8 cellular contexts compared by ENCODE assay signal in the genomic region with DNA sequence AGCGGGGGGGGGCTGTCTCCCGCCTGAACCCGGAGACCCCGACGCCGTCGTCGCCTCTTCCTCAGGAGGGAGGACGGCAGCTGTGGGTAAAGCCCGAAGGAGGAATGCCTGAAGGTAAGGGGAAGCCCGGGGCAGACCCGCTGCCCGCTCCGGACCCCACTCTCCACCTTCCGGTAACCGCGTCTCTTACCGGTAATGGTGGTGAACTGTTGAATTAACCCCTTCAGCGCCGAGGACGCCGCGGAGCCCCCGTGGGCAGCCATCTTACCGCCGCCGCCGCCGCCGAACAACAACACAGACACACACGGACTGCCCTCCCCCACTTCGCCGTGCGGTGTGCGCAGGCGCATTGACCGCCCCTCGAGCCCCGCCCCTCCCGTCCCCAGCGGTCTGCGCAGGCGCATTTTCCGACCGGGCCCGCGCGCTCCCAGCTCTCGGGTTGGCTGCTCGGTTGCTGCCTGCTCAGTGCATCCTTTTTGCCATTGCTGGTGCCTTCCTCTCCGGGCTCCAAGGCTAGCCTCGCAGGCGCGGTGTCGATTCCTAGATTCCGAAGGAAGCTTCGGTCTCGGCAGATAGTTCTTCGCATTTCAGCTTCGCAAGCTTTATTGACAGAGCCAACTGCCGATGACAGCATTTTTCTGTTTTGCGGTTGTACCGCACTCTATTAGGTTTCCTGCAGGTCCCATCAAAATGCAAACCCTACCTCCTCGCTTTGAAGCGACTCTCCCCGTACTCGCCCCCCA. TPM values are rescaled to one million over a fixed set of nuclear protein-coding genes. Genes with fewer than 3 reads are reported as not detected.
DNase-seq lines count a peak whose midpoint lies in the region; ATAC-seq, FAIRE-seq and TF ChIP-seq lines count a peak whose summit lies in the region.

A gene with protein sequence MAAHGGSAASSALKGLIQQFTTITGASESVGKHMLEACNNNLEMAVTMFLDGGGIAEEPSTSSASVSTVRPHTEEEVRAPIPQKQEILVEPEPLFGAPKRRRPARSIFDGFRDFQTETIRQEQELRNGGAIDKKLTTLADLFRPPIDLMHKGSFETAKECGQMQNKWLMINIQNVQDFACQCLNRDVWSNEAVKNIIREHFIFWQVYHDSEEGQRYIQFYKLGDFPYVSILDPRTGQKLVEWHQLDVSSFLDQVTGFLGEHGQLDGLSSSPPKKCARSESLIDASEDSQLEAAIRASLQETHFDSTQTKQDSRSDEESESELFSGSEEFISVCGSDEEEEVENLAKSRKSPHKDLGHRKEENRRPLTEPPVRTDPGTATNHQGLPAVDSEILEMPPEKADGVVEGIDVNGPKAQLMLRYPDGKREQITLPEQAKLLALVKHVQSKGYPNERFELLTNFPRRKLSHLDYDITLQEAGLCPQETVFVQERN (minus strand): TSS at position 291 of the 743 bp plus-strand sequence. CDS start 28 bp downstream, at position 263.

- peaks cover 10% of the 10 kb centered on the region for H3K36me3 Mint-ChIP-seq in T-helper 2 cell treated with Interferon-gamma antibody and Interleukin-4, amounts not matched to agents 5 μg/mL and 100 μg/mL, for 36 hours (ENCODE audit: low read depth)
- no peaks in the 10 kb centered on the region for H3K36me3 Mint-ChIP-seq in astrocyte (ENCODE audit: low read depth, unreplicated experiment)

- WGBS in right cardiac atrium, result under 1% methylated on average over 67 of the region's 67 CpGs

- H3K79me2 ChIP-seq in astrocyte (ENCODE audit: insufficient read depth, low read length), result peaks cover 49% of the 10 kb centered on the region

- no peak for TF ChIP-seq CTCF in astrocyte (IDR thresholded peaks at IDR 0.05; ENCODE audit: insufficient read depth, low read depth, low read length)

- H3K27me3 ChIP-seq in astrocyte (ENCODE audit: insufficient read depth, low read length) (no peaks in the 10 kb centered on the region), right cardiac atrium (ENCODE audit: control insufficient read depth, insufficient read depth) (no peaks in the 10 kb centered on the region)

- FAIRE-seq in astrocyte (lab: Jason Lieb, UNC) (no peak), urothelium cell line (lab: Jason Lieb, UNC) (no peak)

- H3K4me1 ChIP-seq in astrocyte (ENCODE audit: insufficient read depth, low read length) (peaks cover 3% of the 10 kb centered on the region), right cardiac atrium (ENCODE audit: control insufficient read depth, insufficient read depth, low read length) (no peaks in the 10 kb centered on the region)

- H3K4me1 Mint-ChIP-seq in T-helper 2 cell treated with Interferon-gamma antibody and Interleukin-4, amounts not matched to agents 5 μg/mL and 100 μg/mL, for 36 hours (ENCODE audit: low read depth), result peaks cover 15% of the 10 kb centered on the region
- peaks cover 2% of the 10 kb centered on the region for H3K4me1 Mint-ChIP-seq in astrocyte (ENCODE audit: low read depth, unreplicated experiment)

- H3K9me3 Mint-ChIP-seq in T-helper 2 cell treated with Interferon-gamma antibody and Interleukin-4, amounts not matched to agents 5 μg/mL and 100 μg/mL, for 36 hours, result no peaks in the 10 kb centered on the region
- no peaks in the 10 kb centered on the region for H3K9me3 Mint-ChIP-seq in astrocyte (ENCODE audit: unreplicated experiment)

- H4K20me1 ChIP-seq in astrocyte (ENCODE audit: insufficient read depth, low read length), result peaks cover 36% of the 10 kb centered on the region

- H3K4me3 ChIP-seq in astrocyte (ENCODE audit: insufficient read depth, low read depth, low read length), result peak within 1 kb of the TSS; percentile 85
- peak within 1 kb of the TSS; percentile 77 for H3K4me3 ChIP-seq in right cardiac atrium (ENCODE audit: low read length)

- H2AFZ ChIP-seq in astrocyte (ENCODE audit: low read depth, low read length), result peak within 1 kb of the TSS; percentile 96

- no peaks in the 10 kb centered on the region for H3K36me3 ChIP-seq in astrocyte (ENCODE audit: insufficient read depth, low read length)

- peak within 1 kb of the TSS; percentile 96 for H3K9ac ChIP-seq in astrocyte (ENCODE audit: low read length)

- DNase-seq in NCI-H2029 (lab: John Stamatoyannopoulos, UW), result peak; percentile 87
- DNase-seq in T-helper 2 cell treated with Interferon-gamma antibody and Interleukin-4, amounts not matched to agents 5 μg/mL and 100 μg/mL, for 36 hours (ENCODE audit: low spot score), result peak; percentile 91
- peak; percentile 78 for DNase-seq in astrocyte (ENCODE audit: low read depth)
- DNase-seq in right cardiac atrium, result peak; percentile 95 to 99 (median 97)
- peak; percentile 66 for DNase-seq in pulmonary artery endothelial cell (ENCODE audit: low read depth, low spot score)
- DNase-seq in urothelium cell line (ENCODE audit: low spot score), result peak; percentile 98

- H3K4me3 Mint-ChIP-seq in T-helper 2 cell treated with Interferon-gamma antibody and Interleukin-4, amounts not matched to agents 5 μg/mL and 100 μg/mL, for 36 hours, result peak within 1 kb of the TSS; percentile 81
- H3K4me3 Mint-ChIP-seq in astrocyte (ENCODE audit: unreplicated experiment), result peak within 1 kb of the TSS; percentile 93

- TF ChIP-seq POLR2A in GM18505 (IDR thresholded peaks at IDR 0.05; ENCODE audit: borderline replicate concordance, extremely low read depth, insufficient read depth, insufficient read length), result peak; percentile 85

- H3K27me3 Mint-ChIP-seq in T-helper 2 cell treated with Interferon-gamma antibody and Interleukin-4, amounts not matched to agents 5 μg/mL and 100 μg/mL, for 36 hours (ENCODE audit: low read depth), result no peaks in the 10 kb centered on the region
- H3K27me3 Mint-ChIP-seq in astrocyte (ENCODE audit: low read depth, unreplicated experiment), result no peaks in the 10 kb centered on the region

- peak within 1 kb of the TSS; percentile 96 for H3K27ac Mint-ChIP-seq in T-helper 2 cell treated with Interferon-gamma antibody and Interleukin-4, amounts not matched to agents 5 μg/mL and 100 μg/mL, for 36 hours
- H3K27ac Mint-ChIP-seq in astrocyte (ENCODE audit: unreplicated experiment), result peak within 1 kb of the TSS; percentile 94

- H3K9me3 ChIP-seq in astrocyte (ENCODE audit: insufficient read depth, low read depth, low read length) (no peaks in the 10 kb centered on the region), right cardiac atrium (ENCODE audit: control insufficient read depth, low read length) (no peaks in the 10 kb centered on the region)

- peak within 1 kb of the TSS; percentile 86 for H3K27ac ChIP-seq in astrocyte (ENCODE audit: low read depth, low read length)
- H3K27ac ChIP-seq in right cardiac atrium (ENCODE audit: low read length), result peak within 1 kb of the TSS; percentile 67

- ATAC-seq in GM18505 (IDR thresholded peaks at IDR 0.05; ENCODE audit: unreplicated experiment) (peak; percentile 81), HG02970 (IDR thresholded peaks at IDR 0.05; ENCODE audit: low FRiP score, unreplicated experiment) (peak; percentile 91), right cardiac atrium (peak; percentile 96 to 98)

- H3K4me2 ChIP-seq in astrocyte (ENCODE audit: low read length), result peak within 1 kb of the TSS; percentile 99

- intact Hi-C loops in right cardiac atrium (cut with DNase I), result no loop called here

RNA-seq across cellular contexts. Expression of the gene that starts here (rescaled TPM):
- total RNA-seq in astrocyte, result 90.7 and 90.9 TPM in 2 replicates
- 10 to 100 TPM; 33.7 to 36.3 (median 35.4) TPM for total RNA-seq in right cardiac atrium
- 11.6 TPM for polyA plus RNA-seq in right cardiac atrium
- total RNA-seq in pulmonary artery endothelial cell, result 18.7 and 21.9 TPM in 2 replicates

Comparison
In these comparisons a context has a peak if more than half of its experiments do, and no peak if none do; other contexts are left out.
1. Peak in every context shown above with its lines: DNase-seq, ATAC-seq, H3K4me3 ChIP-seq and H3K27ac ChIP-seq.